9 cellular contexts compared by ENCODE assay signal in genomic region chr2:232537079-232537478, GRCh38. TPM values are rescaled to one million over a fixed set of nuclear protein-coding genes. Genes with fewer than 3 reads are reported as not detected.
DNase-seq lines count a peak whose midpoint lies in the region; ATAC-seq and TF ChIP-seq lines count a peak whose summit lies in the region.
"Had no signal": no experiment of that assay in that cellular context is flagged by ENCODE, and none has a peak within 500 bp of the region (broad histone marks: within the 10 kb centered on the region; RNA-seq: fewer than 3 reads in every experiment).

No MANE protein-coding gene starts in this region.

- ATAC-seq in left lung (peak; percentile 64), GM18867 (IDR thresholded peaks at IDR 0.05; ENCODE audit: unreplicated experiment) (no peak), GM21515 (IDR thresholded peaks at IDR 0.05; ENCODE audit: unreplicated experiment) (no peak), GM19397 (IDR thresholded peaks at IDR 0.05; ENCODE audit: unreplicated experiment) (no peak)

- H3K9me3 ChIP-seq in left lung, result peaks cover 0 to 6% of the 10 kb centered on the region in 2 donors

- intact Hi-C loops in left lung (cut with DNase I), result no loop called here

- DNase-seq in AG10803 (ENCODE audit: low read depth) (no peak), astrocyte of the cerebellum (ENCODE audit: low read depth) (no peak), left lung (no peak), SW 1271 (lab: John Stamatoyannopoulos, UW) (no peak)

- H3K27me3 ChIP-seq in left lung, result peaks cover 0 to 71% of the 10 kb centered on the region in 2 donors

- no peak overlapping the region for H3K27ac ChIP-seq in left lung

- H3K4me3 ChIP-seq in AG10803 (ENCODE audit: low read length), result no peak overlapping the region
- H3K4me3 ChIP-seq in astrocyte of the cerebellum (ENCODE audit: low read depth, low read length), result no peak overlapping the region
- no peak overlapping the region for H3K4me3 ChIP-seq in left lung

- in situ Hi-C loops in astrocyte of the cerebellum (cut with HindIII; ENCODE audit: low sequenced_read_pairs), result no loop called here

- TF ChIP-seq CTCF in AG10803 (conservative IDR thresholded peaks at IDR 0.05; ENCODE audit: low read length) (peak; percentile 12; the same call in 1 of the 2 replicates), GM12874 (IDR thresholded peaks at IDR 0.05; ENCODE audit: insufficient read depth, low read depth, low read length) (peak; percentile 46; the same call in 1 of the 2 replicates), astrocyte of the cerebellum (IDR thresholded peaks at IDR 0.05; ENCODE audit: low read depth, low read length, missing control alignments) (peak; percentile 11), left lung (IDR thresholded peaks at IDR 0.05) (no peak)

- peaks cover 0 to 8% of the 10 kb centered on the region in 2 donors for H3K4me1 ChIP-seq in left lung

- no peaks in the 10 kb centered on the region for H3K36me3 ChIP-seq in left lung

RNA-seq across cellular contexts. Expression of gene CHRNG, which starts 2.4 kb away (rescaled TPM):
- not detected for total RNA-seq in left lung
- total RNA-seq: mucosa of gallbladder had no signal

RNA-seq across cellular contexts. Expression of gene CHRND, which starts 11.1 kb away (rescaled TPM):
- not detected for total RNA-seq in left lung
- total RNA-seq: mucosa of gallbladder had no signal

RNA-seq across cellular contexts. Expression of gene TIGD1, which starts 13.3 kb away (rescaled TPM):
- total RNA-seq in left lung, result 1 to 10 TPM; 3.7 to 3.8 TPM

RNA-seq across cellular contexts. Expression of gene EIF4E2, which starts 13.4 kb away (rescaled TPM):
- total RNA-seq in left lung, result 10 to 100 TPM; 67.4 to 71.1 TPM

RNA-seq across cellular contexts. Expression of gene PRSS56, which starts 16.9 kb away (rescaled TPM):
- not detected for total RNA-seq in left lung
- total RNA-seq: mucosa of gallbladder had no signal

Comparison
In these comparisons a context has a peak if more than half of its experiments do, and no peak if none do; other contexts are left out.
1. CTCF ChIP-seq: peak in AG10803 (single experiment), GM12874 (single experiment) and astrocyte of the cerebellum (single experiment); none in left lung (0 of 2).